In the genomic region with DNA sequence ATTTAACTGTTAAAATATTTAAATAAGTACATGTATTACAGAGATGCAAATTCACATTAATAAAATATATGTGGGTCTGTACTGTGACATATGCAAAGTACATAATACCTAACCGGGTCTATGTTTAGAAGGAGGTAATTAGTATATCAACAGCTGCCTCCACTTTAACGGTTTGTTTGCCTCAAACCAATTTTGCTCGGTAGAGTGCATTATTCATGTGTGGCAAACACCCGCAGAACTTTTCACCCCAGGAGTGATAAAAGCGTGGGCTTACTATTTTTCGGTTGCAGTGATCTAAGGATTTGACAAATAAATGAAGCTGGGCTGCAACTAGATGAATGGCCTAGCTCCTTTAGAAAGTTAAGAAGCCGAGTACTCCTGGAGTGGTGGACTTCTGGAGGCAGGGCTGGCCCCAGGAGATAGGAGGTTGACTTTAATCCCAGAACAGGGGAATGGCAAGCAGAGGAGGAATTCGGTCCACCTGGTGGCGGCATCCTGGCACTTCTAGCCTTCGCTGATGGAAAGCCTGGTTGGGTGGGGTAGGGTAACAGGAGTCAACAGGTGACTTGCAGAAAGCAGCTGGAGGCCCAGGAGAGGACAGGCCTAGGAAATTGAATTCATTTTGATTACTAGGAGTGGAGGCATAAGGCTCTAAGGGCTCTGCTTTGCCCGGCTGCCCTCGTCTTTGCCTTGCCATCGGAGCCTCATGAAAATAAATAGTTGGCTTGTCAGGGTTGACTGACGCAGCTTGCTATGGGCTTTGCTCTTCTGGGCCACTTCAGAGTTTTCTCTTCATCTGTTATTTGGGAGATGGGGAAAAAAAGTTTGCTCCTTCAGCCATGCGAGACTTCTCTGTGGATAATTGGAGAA, we compare ENCODE assay signal across 8 cellular contexts. TPM values are rescaled to one million over a fixed set of nuclear protein-coding genes. Genes with fewer than 3 reads are reported as not detected.
DNase-seq lines count a peak whose midpoint lies in the region; ATAC-seq and TF ChIP-seq lines count a peak whose summit lies in the region.

No MANE protein-coding gene starts in this region.

- no peaks in the 10 kb centered on the region for H3K27me3 Mint-ChIP-seq in activated naive CD8-positive, alpha-beta T cell
- peaks cover 7% of the 10 kb centered on the region for H3K27me3 Mint-ChIP-seq in activated naive CD8-positive, alpha-beta T cell treated with anti-CD3 and anti-CD28 coated beads, Interleukin-2, amount 50 U/mL, for 24 hours
- peaks cover 0 to 24% (median 0%) of the 10 kb centered on the region in 3 donors for H3K27me3 Mint-ChIP-seq in immature natural killer cell (ENCODE audit: low read depth in 3 of 3)

- no peaks in the 10 kb centered on the region for H3K9me3 ChIP-seq in WERI-Rb-1 (ENCODE audit: severe bottlenecking)

- WGBS in lower leg skin, 2 donors: 60 to 70% methylated on average over 15 of the region's 15 CpGs

- peaks cover 71% of the 10 kb centered on the region for H3K27me3 ChIP-seq in WERI-Rb-1 (ENCODE audit: insufficient read depth, low read depth, severe bottlenecking)

- H3K9me3 Mint-ChIP-seq in activated naive CD8-positive, alpha-beta T cell (ENCODE audit: low read depth): no peaks in the 10 kb centered on the region
- no peaks in the 10 kb centered on the region for H3K9me3 Mint-ChIP-seq in activated naive CD8-positive, alpha-beta T cell treated with anti-CD3 and anti-CD28 coated beads, Interleukin-2, amount 50 U/mL, for 24 hours
- H3K9me3 Mint-ChIP-seq in immature natural killer cell: no peaks in the 10 kb centered on the region

- no peak for TF ChIP-seq POLR2A in lower leg skin (IDR thresholded peaks at IDR 0.05)

- peaks cover 2% of the 10 kb centered on the region for H3K36me3 Mint-ChIP-seq in activated naive CD8-positive, alpha-beta T cell
- H3K36me3 Mint-ChIP-seq in activated naive CD8-positive, alpha-beta T cell treated with anti-CD3 and anti-CD28 coated beads, Interleukin-2, amount 50 U/mL, for 24 hours (ENCODE audit: low read depth): no peaks in the 10 kb centered on the region
- H3K36me3 Mint-ChIP-seq in immature natural killer cell: no peaks in the 10 kb centered on the region

- peak overlapping the region; percentile 78 for H3K27ac Mint-ChIP-seq in activated naive CD8-positive, alpha-beta T cell
- H3K27ac Mint-ChIP-seq in activated naive CD8-positive, alpha-beta T cell treated with anti-CD3 and anti-CD28 coated beads, Interleukin-2, amount 50 U/mL, for 24 hours: no peak overlapping the region
- H3K27ac Mint-ChIP-seq in immature natural killer cell: peak overlapping the region; percentile 88 to 96 (median 91)

- H3K4me1 Mint-ChIP-seq in activated naive CD8-positive, alpha-beta T cell (ENCODE audit: low read depth): peaks cover 74% of the 10 kb centered on the region
- H3K4me1 Mint-ChIP-seq in activated naive CD8-positive, alpha-beta T cell treated with anti-CD3 and anti-CD28 coated beads, Interleukin-2, amount 50 U/mL, for 24 hours: peaks cover 73% of the 10 kb centered on the region
- peaks cover 79 to 82% of the 10 kb centered on the region in 2 donors for H3K4me1 Mint-ChIP-seq in immature natural killer cell

- H3K4me3 Mint-ChIP-seq in activated naive CD8-positive, alpha-beta T cell: peak overlapping the region; percentile 53
- H3K4me3 Mint-ChIP-seq in activated naive CD8-positive, alpha-beta T cell treated with anti-CD3 and anti-CD28 coated beads, Interleukin-2, amount 50 U/mL, for 24 hours: no peak overlapping the region
- H3K4me3 Mint-ChIP-seq in immature natural killer cell: peak overlapping the region; percentile 85 to 90 (median 86)

- H3K4me3 ChIP-seq in WERI-Rb-1 (ENCODE audit: low read depth, low read length) (no peak overlapping the region), lower leg skin (ENCODE audit: low read depth, poor library complexity, severe bottlenecking) (no peak overlapping the region)

- intact Hi-C loops in lower leg skin (cut with DNase I; ENCODE audit: low total_unique reads): loop anchor here (10.0 kb wide), 1 partner anchor 119 kb away; no protein-coding TSS in a partner anchor

- DNase-seq in activated naive CD8-positive, alpha-beta T cell treated with anti-CD3 and anti-CD28 coated beads, Interleukin-2, amount 50 U/mL, for 24 hours: no peak
- DNase-seq in NCI-H1105 treated with DMSO at 0.1 percent for 48 hours (lab: John Stamatoyannopoulos, UW) (peak; percentile 73), WERI-Rb-1 (peak; percentile 9), immature natural killer cell (peak; percentile 61 to 65 (median 63)), SKM-1 treated with dmso at 0.1 percent for 144 hours (lab: John Stamatoyannopoulos, UW; ENCODE audit: unreplicated experiment) (no peak), lower leg skin (ENCODE audit: low spot score in 2 of 2) (no peak)

- no peak for ATAC-seq in activated naive CD8-positive, alpha-beta T cell treated with anti-CD3 and anti-CD28 coated beads, Interleukin-2, amount 50 U/mL, for 24 hours
- ATAC-seq in HG03039 (IDR thresholded peaks at IDR 0.05; ENCODE audit: unreplicated experiment): no peak

- no peaks in the 10 kb centered on the region for H3K36me3 ChIP-seq in WERI-Rb-1

- H3K27ac ChIP-seq in WERI-Rb-1: no peak overlapping the region

- TF ChIP-seq CTCF in WERI-Rb-1 (IDR thresholded peaks at IDR 0.05; ENCODE audit: low read depth, low read length) (no peak), lower leg skin (IDR thresholded peaks at IDR 0.05) (no peak)

RNA-seq across cellular contexts. Expression of gene SLCO3A1, which starts 2.4 kb away (rescaled TPM):
- polyA plus RNA-seq in immature natural killer cell: 10 to 100 TPM; 17.0 to 41.3 (median 30.2) TPM
- 10 to 100 TPM; 23.1 to 62.8 (median 35.1) TPM for total RNA-seq in lower leg skin

Comparison
In these comparisons a context has a peak if more than half of its experiments do, and no peak if none do; other contexts are left out.
1. DNase-seq: peak in NCI-H1105 treated with DMSO at 0.1 percent for 48 hours (single experiment), WERI-Rb-1 (single experiment) and immature natural killer cell (3 of 3); none in activated naive CD8-positive, alpha-beta T cell treated with anti-CD3 and anti-CD28 coated beads, Interleukin-2, amount 50 U/mL, for 24 hours (single experiment), SKM-1 treated with dmso at 0.1 percent for 144 hours (single experiment) and lower leg skin (0 of 2).